ENCODE assay signal across 15 cellular contexts in the genomic region with DNA sequence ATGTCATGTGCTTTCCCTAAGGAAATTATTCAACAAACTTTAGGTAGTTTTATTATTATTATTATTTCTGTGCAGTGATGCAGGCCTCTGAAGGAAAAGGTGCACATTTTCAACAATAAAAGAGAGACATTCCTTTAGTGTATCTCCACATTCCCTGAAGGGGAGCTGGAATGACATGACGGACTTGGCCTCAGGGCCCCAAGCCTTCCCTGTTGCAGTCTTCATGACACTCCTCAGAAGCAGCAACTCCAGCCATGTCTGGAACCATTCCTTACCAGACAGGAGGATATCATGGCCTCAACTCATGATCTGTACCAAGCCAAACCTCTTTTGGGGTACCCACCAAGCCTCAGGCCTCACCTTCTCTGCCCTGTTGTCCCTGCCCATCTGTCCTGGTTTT. TPM values are rescaled to one million over a fixed set of nuclear protein-coding genes. Genes with fewer than 3 reads are reported as not detected.
DNase-seq lines count a peak whose midpoint lies in the region; ATAC-seq lines count a peak whose summit lies in the region.
"Had no signal": no experiment of that assay in that cellular context is flagged by ENCODE, and none has a peak within 500 bp of the region (broad histone marks: within the 10 kb centered on the region; RNA-seq: fewer than 3 reads in every experiment).

No MANE protein-coding gene starts in this region.

- H2BK120ac ChIP-seq in neuronal stem cell (ENCODE audit: low read depth, low read length) = no peak overlapping the region

- peak overlapping the region in 1 of 2 donors; percentile 28 for H3K4me3 ChIP-seq in neuronal stem cell (ENCODE audit: low read length in 2 of 2)
- H3K4me3 ChIP-seq: BLaER1, HAP-1 had no signal

- no peak overlapping the region for H2AFZ ChIP-seq in neuronal stem cell (ENCODE audit: low read length)

- peak; percentile 5 for ATAC-seq in activated naive CD8-positive, alpha-beta T cell treated with anti-CD3 and anti-CD28 coated beads, Interleukin-2, amount 10 ng/mL, durations not matched to agents 7 days and 5 days (ENCODE audit: low read depth)
- no peak for ATAC-seq in GM21526 (IDR thresholded peaks at IDR 0.05; ENCODE audit: low FRiP score, unreplicated experiment)
- no peak for ATAC-seq in activated naive CD4-positive, alpha-beta T cell treated with anti-CD3 and anti-CD28 coated beads, Interleukin-2, amount 50 U/mL, for 72 hours
- ATAC-seq: HepG2 had no signal

- H4K8ac ChIP-seq in neuronal stem cell (ENCODE audit: low read depth, low read length) = no peak overlapping the region

- peaks cover 24% of the 10 kb centered on the region for H3K4me1 Mint-ChIP-seq in activated CD4-positive, alpha-beta T cell treated with anti-CD3 and anti-CD28 coated beads, Interleukin-2, amount 10 ng/mL, durations not matched to agents 24 days and 14 days
- H3K4me1 Mint-ChIP-seq in activated naive CD8-positive, alpha-beta T cell treated with anti-CD3 and anti-CD28 coated beads, Interleukin-2, amount 10 ng/mL, durations not matched to agents 7 days and 5 days = peaks cover 25% of the 10 kb centered on the region
- H3K4me1 Mint-ChIP-seq in activated naive CD8-positive, alpha-beta T cell treated with anti-CD3 and anti-CD28 coated beads for 36 hours = peaks cover 17% of the 10 kb centered on the region

- H3K79me1 ChIP-seq in neuronal stem cell (ENCODE audit: low read depth, low read length) = no peaks in the 10 kb centered on the region

- no peak overlapping the region for H3K18ac ChIP-seq in neuronal stem cell (ENCODE audit: low read length)

- POLR2A ChIA-PET in activated naive CD8-positive, alpha-beta T cell treated with anti-CD3 and anti-CD28 coated beads, Interleukin-2, amount 10 ng/mL, durations not matched to agents 7 days and 5 days (lab: Charles Lee) = interaction anchor here (0.8 to 1.4 kb wide), 3 partner anchors 17 to 41 kb away, joined by 3 to 5 read pairs (median 3); no protein-coding TSS in a partner anchor

- intact Hi-C loops in activated CD4-positive, alpha-beta T cell treated with anti-CD3 and anti-CD28 coated beads, Interleukin-2, amount 10 ng/mL, durations not matched to agents 24 days and 14 days (cut with micrococcal nuclease) = loop anchor here (1.0 kb wide), 1 partner anchor 35 kb away; the partner anchor contains the start of gene CCSER2

- H3K23ac ChIP-seq in neuronal stem cell (ENCODE audit: low read depth, low read length, poor library complexity) = peak overlapping the region; percentile 75

- H3K27ac ChIP-seq in neuronal stem cell (replicated peaks; ENCODE audit: low read length) = no peak overlapping the region
- H3K27ac ChIP-seq: BLaER1 had no signal

- no peak overlapping the region for H3K9ac ChIP-seq in neuronal stem cell (ENCODE audit: low read depth, low read length, poor library complexity)
- H3K9ac ChIP-seq: BLaER1 had no signal

- H3K14ac ChIP-seq in neuronal stem cell (ENCODE audit: low read length) = no peak overlapping the region

- no peaks in the 10 kb centered on the region for H3K27me3 ChIP-seq in neuronal stem cell (ENCODE audit: control insufficient read depth in 3 of 3, insufficient read depth in 3 of 3, low read depth in 1 of 3, low read length in 3 of 3)

- peak overlapping the region; percentile 43 for H3K27ac Mint-ChIP-seq in activated CD4-positive, alpha-beta T cell treated with anti-CD3 and anti-CD28 coated beads, Interleukin-2, amount 10 ng/mL, durations not matched to agents 24 days and 14 days
- peak overlapping the region; percentile 65 for H3K27ac Mint-ChIP-seq in activated naive CD8-positive, alpha-beta T cell treated with anti-CD3 and anti-CD28 coated beads, Interleukin-2, amount 10 ng/mL, durations not matched to agents 7 days and 5 days
- H3K27ac Mint-ChIP-seq in activated naive CD8-positive, alpha-beta T cell treated with anti-CD3 and anti-CD28 coated beads for 36 hours = no peak overlapping the region
- no peak overlapping the region for H3K27ac Mint-ChIP-seq in activated naive CD4-positive, alpha-beta T cell treated with anti-CD3 and anti-CD28 coated beads, Interleukin-2, amount 50 U/mL, for 72 hours

- H2AK5ac ChIP-seq in neuronal stem cell (ENCODE audit: low read depth, low read length) = no peak overlapping the region

- no peaks in the 10 kb centered on the region for H3K9me3 Mint-ChIP-seq in activated CD4-positive, alpha-beta T cell treated with anti-CD3 and anti-CD28 coated beads, Interleukin-2, amount 10 ng/mL, durations not matched to agents 24 days and 14 days
- no peaks in the 10 kb centered on the region for H3K9me3 Mint-ChIP-seq in activated naive CD8-positive, alpha-beta T cell treated with anti-CD3 and anti-CD28 coated beads, Interleukin-2, amount 10 ng/mL, durations not matched to agents 7 days and 5 days
- no peaks in the 10 kb centered on the region for H3K9me3 Mint-ChIP-seq in activated naive CD8-positive, alpha-beta T cell treated with anti-CD3 and anti-CD28 coated beads for 36 hours
- H3K9me3 Mint-ChIP-seq in activated naive CD4-positive, alpha-beta T cell treated with anti-CD3 and anti-CD28 coated beads, Interleukin-2, amount 50 U/mL, for 72 hours = no peaks in the 10 kb centered on the region
- H3K9me3 Mint-ChIP-seq: CD8-positive, alpha-beta memory T cell had no signal

- peaks cover 22% of the 10 kb centered on the region for H3K27me3 Mint-ChIP-seq in activated CD4-positive, alpha-beta T cell treated with anti-CD3 and anti-CD28 coated beads, Interleukin-2, amount 10 ng/mL, durations not matched to agents 24 days and 14 days
- H3K27me3 Mint-ChIP-seq in activated naive CD8-positive, alpha-beta T cell treated with anti-CD3 and anti-CD28 coated beads, Interleukin-2, amount 10 ng/mL, durations not matched to agents 7 days and 5 days = peaks cover 3% of the 10 kb centered on the region
- H3K27me3 Mint-ChIP-seq in activated naive CD8-positive, alpha-beta T cell treated with anti-CD3 and anti-CD28 coated beads for 36 hours = no peaks in the 10 kb centered on the region

- H3K9me3 ChIP-seq in neuronal stem cell (replicated peaks in 1 of 2; ENCODE audit: control insufficient read depth in 2 of 2, insufficient read depth in 1 of 2, low read depth in 1 of 2, low read length in 2 of 2) = no peaks in the 10 kb centered on the region
- H3K9me3 ChIP-seq: BLaER1, Caco-2, HAP-1 had no signal

- no peak overlapping the region for H3K4ac ChIP-seq in neuronal stem cell (ENCODE audit: low read length)

- peaks cover 0 to 2% of the 10 kb centered on the region in 2 donors for H3K4me1 ChIP-seq in neuronal stem cell (ENCODE audit: control insufficient read depth in 2 of 2, insufficient read depth in 1 of 2, low read depth in 1 of 2, low read length in 2 of 2)
- H3K4me1 ChIP-seq: BLaER1, Caco-2, HAP-1 had no signal

- no peaks in the 10 kb centered on the region for H3K36me3 Mint-ChIP-seq in activated CD4-positive, alpha-beta T cell treated with anti-CD3 and anti-CD28 coated beads, Interleukin-2, amount 10 ng/mL, durations not matched to agents 24 days and 14 days (ENCODE audit: low read depth)
- H3K36me3 Mint-ChIP-seq in activated naive CD8-positive, alpha-beta T cell treated with anti-CD3 and anti-CD28 coated beads, Interleukin-2, amount 10 ng/mL, durations not matched to agents 7 days and 5 days = no peaks in the 10 kb centered on the region
- no peaks in the 10 kb centered on the region for H3K36me3 Mint-ChIP-seq in activated naive CD8-positive, alpha-beta T cell treated with anti-CD3 and anti-CD28 coated beads for 36 hours
- H3K36me3 Mint-ChIP-seq in activated naive CD4-positive, alpha-beta T cell treated with anti-CD3 and anti-CD28 coated beads, Interleukin-2, amount 50 U/mL, for 72 hours = no peaks in the 10 kb centered on the region
- H3K36me3 Mint-ChIP-seq: CD8-positive, alpha-beta memory T cell had no signal

- H3K4me2 ChIP-seq in neuronal stem cell (ENCODE audit: insufficient read depth, low read length, poor library complexity, severe bottlenecking) = no peak overlapping the region
- H3K4me2 ChIP-seq: BLaER1 had no signal

- no peak overlapping the region for H2BK12ac ChIP-seq in neuronal stem cell (ENCODE audit: low read length)

- no peak overlapping the region for H2BK5ac ChIP-seq in neuronal stem cell (ENCODE audit: low read length)

- no peak overlapping the region for H2BK15ac ChIP-seq in neuronal stem cell (ENCODE audit: low read length)

- no peak for DNase-seq in activated CD4-positive, alpha-beta T cell treated with anti-CD3 and anti-CD28 coated beads, Interleukin-2, amount 10 ng/mL, durations not matched to agents 24 days and 14 days
- DNase-seq in activated CD4-positive, alpha-beta T cell treated with anti-CD3 and anti-CD28 coated beads for 4 hours = no peak
- no peak for DNase-seq in activated naive CD8-positive, alpha-beta T cell treated with anti-CD3 and anti-CD28 coated beads, Interleukin-2, amount 10 ng/mL, durations not matched to agents 7 days and 5 days
- no peak for DNase-seq in activated naive CD8-positive, alpha-beta T cell treated with anti-CD3 and anti-CD28 coated beads for 36 hours
- DNase-seq in neuronal stem cell (ENCODE audit: low spot score) = no peak
- no peak for DNase-seq in activated naive CD4-positive, alpha-beta T cell treated with anti-CD3 and anti-CD28 coated beads, Interleukin-2, amount 50 U/mL, for 72 hours (ENCODE audit: low spot score in 2 of 2)
- DNase-seq: 8988T; AML-193; Caco-2; CD8-positive, alpha-beta memory T cell had no signal

- no peak overlapping the region for H3K4me3 Mint-ChIP-seq in activated CD4-positive, alpha-beta T cell treated with anti-CD3 and anti-CD28 coated beads, Interleukin-2, amount 10 ng/mL, durations not matched to agents 24 days and 14 days
- H3K4me3 Mint-ChIP-seq in activated naive CD8-positive, alpha-beta T cell treated with anti-CD3 and anti-CD28 coated beads, Interleukin-2, amount 10 ng/mL, durations not matched to agents 7 days and 5 days = no peak overlapping the region
- no peak overlapping the region for H3K4me3 Mint-ChIP-seq in activated naive CD8-positive, alpha-beta T cell treated with anti-CD3 and anti-CD28 coated beads for 36 hours
- H3K4me3 Mint-ChIP-seq: CD8-positive, alpha-beta memory T cell had no signal

- no peaks in the 10 kb centered on the region for H3K36me3 ChIP-seq in neuronal stem cell (replicated peaks in 1 of 2; ENCODE audit: control insufficient read depth in 2 of 2, insufficient read depth in 2 of 2, low read length in 2 of 2)
- H3K36me3 ChIP-seq: BLaER1, HAP-1 had no signal

- no CpG with 5 or more reads among the region's 1 CpG for WGBS in neuronal stem cell (ENCODE audit: extremely low coverage in 2 of 2, insufficient read length in 2 of 2, insufficient replicate concordance in 1 of 2), 2 donors

- H4K91ac ChIP-seq in neuronal stem cell (ENCODE audit: low read depth, low read length, poor library complexity) = no peak overlapping the region

RNA-seq across cellular contexts. Expression of gene CCSER2, which starts 35.2 kb away (rescaled TPM):
- total RNA-seq in activated CD4-positive, alpha-beta T cell treated with anti-CD3 and anti-CD28 coated beads, Interleukin-2, amount 10 ng/mL, durations not matched to agents 24 days and 14 days = 42.9 and 45.6 TPM in 2 replicates
- 10 to 100 TPM; 92.7 to 98.0 TPM for total RNA-seq in activated naive CD8-positive, alpha-beta T cell treated with anti-CD3 and anti-CD28 coated beads, Interleukin-2, amount 10 ng/mL, durations not matched to agents 7 days and 5 days
- total RNA-seq in activated naive CD8-positive, alpha-beta T cell treated with anti-CD3 and anti-CD28 coated beads for 36 hours = 10 to 100 TPM; 42.4 to 43.8 TPM
- 34.0 TPM for polyA plus RNA-seq in neuronal stem cell (2013, experiment 1 of 2)
- 36.4 TPM for polyA plus RNA-seq in neuronal stem cell (2013, experiment 2 of 2)
- total RNA-seq in activated naive CD4-positive, alpha-beta T cell treated with anti-CD3 and anti-CD28 coated beads, Interleukin-2, amount 50 U/mL, for 72 hours = 10 to 100 TPM; 73.1 to 74.1 TPM

RNA-seq across cellular contexts. Expression of gene RGR, which starts 48.3 kb away (rescaled TPM):
- not detected in 2 replicates for total RNA-seq in activated CD4-positive, alpha-beta T cell treated with anti-CD3 and anti-CD28 coated beads, Interleukin-2, amount 10 ng/mL, durations not matched to agents 24 days and 14 days
- total RNA-seq in activated naive CD8-positive, alpha-beta T cell treated with anti-CD3 and anti-CD28 coated beads, Interleukin-2, amount 10 ng/mL, durations not matched to agents 7 days and 5 days = not detected
- total RNA-seq in activated naive CD8-positive, alpha-beta T cell treated with anti-CD3 and anti-CD28 coated beads for 36 hours = not detected
- 1.0 TPM for polyA plus RNA-seq in neuronal stem cell (2013, experiment 1 of 2)
- 1.3 TPM for polyA plus RNA-seq in neuronal stem cell (2013, experiment 2 of 2)
- total RNA-seq in activated naive CD4-positive, alpha-beta T cell treated with anti-CD3 and anti-CD28 coated beads, Interleukin-2, amount 50 U/mL, for 72 hours = not detected
- total RNA-seq: Caco-2; CD8-positive, alpha-beta memory T cell; H1 had no signal
- polyA plus RNA-seq: CD8-positive, alpha-beta memory T cell; H1 had no signal

RNA-seq across cellular contexts. Expression of gene LRIT1, which starts 51.8 kb away (rescaled TPM):
- not detected in 2 replicates for total RNA-seq in activated CD4-positive, alpha-beta T cell treated with anti-CD3 and anti-CD28 coated beads, Interleukin-2, amount 10 ng/mL, durations not matched to agents 24 days and 14 days
- total RNA-seq in activated naive CD8-positive, alpha-beta T cell treated with anti-CD3 and anti-CD28 coated beads, Interleukin-2, amount 10 ng/mL, durations not matched to agents 7 days and 5 days = not detected
- total RNA-seq in activated naive CD8-positive, alpha-beta T cell treated with anti-CD3 and anti-CD28 coated beads for 36 hours = not detected
- 0.01 TPM for polyA plus RNA-seq in neuronal stem cell (2013, experiment 1 of 2)
- polyA plus RNA-seq in neuronal stem cell (2013, experiment 2 of 2) = not detected
- not detected for total RNA-seq in activated naive CD4-positive, alpha-beta T cell treated with anti-CD3 and anti-CD28 coated beads, Interleukin-2, amount 50 U/mL, for 72 hours
- total RNA-seq: Caco-2; CD8-positive, alpha-beta memory T cell; H1; HepG2 had no signal
- polyA plus RNA-seq: CD8-positive, alpha-beta memory T cell; HepG2 had no signal

Comparison
In these comparisons a context has a peak if more than half of its experiments do, and no peak if none do; other contexts are left out.
1. H3K27ac Mint-ChIP-seq: peak in activated CD4-positive, alpha-beta T cell treated with anti-CD3 and anti-CD28 coated beads, Interleukin-2, amount 10 ng/mL, durations not matched to agents 24 days and 14 days (single experiment) and activated naive CD8-positive, alpha-beta T cell treated with anti-CD3 and anti-CD28 coated beads, Interleukin-2, amount 10 ng/mL, durations not matched to agents 7 days and 5 days (single experiment); none in activated naive CD8-positive, alpha-beta T cell treated with anti-CD3 and anti-CD28 coated beads for 36 hours (single experiment) and activated naive CD4-positive, alpha-beta T cell treated with anti-CD3 and anti-CD28 coated beads, Interleukin-2, amount 50 U/mL, for 72 hours (0 of 2).